Comparison of ENCODE assay signal across 8 cellular contexts in the genomic region with DNA sequence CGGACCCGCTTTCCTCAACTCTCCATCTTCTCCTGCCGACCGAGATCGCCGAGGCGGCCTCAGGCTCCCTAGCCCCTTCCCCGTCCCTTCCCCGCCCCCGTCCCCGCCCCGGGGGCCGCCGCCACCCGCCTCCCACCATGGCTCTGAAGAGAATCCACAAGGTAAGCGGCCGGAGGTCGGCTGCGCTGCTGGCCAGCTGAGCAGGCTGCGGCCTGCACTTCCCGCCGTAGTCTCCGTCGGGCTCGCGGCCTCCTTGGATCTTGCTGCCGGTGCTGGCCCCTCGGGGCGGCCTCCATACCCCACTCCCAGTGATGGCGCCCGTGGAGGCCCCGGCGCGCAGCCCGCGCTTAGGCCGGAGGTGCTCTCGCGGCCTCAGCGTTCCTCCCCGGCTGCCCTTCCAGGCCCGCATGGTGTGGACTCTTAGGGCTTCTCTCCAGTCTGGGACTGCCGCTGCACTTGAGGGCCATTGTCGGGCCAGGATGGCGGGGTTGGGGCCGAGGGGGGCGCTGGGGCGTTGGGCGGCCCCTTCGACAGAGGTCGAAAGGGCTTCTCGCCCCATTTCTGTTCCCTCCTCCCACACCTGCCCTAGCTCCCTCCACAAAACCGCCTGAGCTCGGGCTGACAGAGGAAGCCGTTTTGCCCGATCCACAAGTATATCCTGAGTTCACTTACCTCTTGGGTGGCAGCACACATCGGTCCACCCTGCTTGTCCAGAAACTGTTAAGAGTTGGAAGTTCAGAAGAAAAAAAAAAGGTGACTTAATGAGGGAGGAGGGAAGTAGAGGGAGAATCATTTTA. TPM values are rescaled to one million over a fixed set of nuclear protein-coding genes. Genes with fewer than 3 reads are reported as not detected.
DNase-seq lines count a peak whose midpoint lies in the region; ATAC-seq, FAIRE-seq and TF ChIP-seq lines count a peak whose summit lies in the region.

No MANE protein-coding gene starts in this region.

- peaks cover 35% of the 10 kb centered on the region for H3K4me1 Mint-ChIP-seq in activated T-helper 1 cell treated with anti-CD3 and anti-CD28 coated beads, Interleukin-12 subunit alpha, Interleukin-12 subunit beta, Interleukin-2, Interleukin-4 antibody, amounts not matched to agents 30 ng/mL and 10 ng/mL and 1 ng/mL, durations not matched to agents 14 hours and 24 hours and 36 hours (ENCODE audit: low read depth)
- H3K4me1 Mint-ChIP-seq in type B pancreatic cell (ENCODE audit: unreplicated experiment) = peaks cover 27% of the 10 kb centered on the region

- H2BK12ac ChIP-seq in neuronal stem cell (ENCODE audit: low read length) = no peak overlapping the region

- intact Hi-C loops in activated T-helper 1 cell treated with anti-CD3 and anti-CD28 coated beads, Interleukin-12 subunit alpha, Interleukin-12 subunit beta, Interleukin-2, Interleukin-4 antibody, amounts not matched to agents 30 ng/mL and 10 ng/mL and 1 ng/mL, durations not matched to agents 14 hours and 24 hours and 36 hours (cut with micrococcal nuclease) = loop anchor here (1.0 to 10.0 kb wide), 18 partner anchors 35 to 1207 kb away; a partner anchor contains a TSS

- H3K9ac ChIP-seq in neuronal stem cell (ENCODE audit: low read depth, low read length, poor library complexity) = peak overlapping the region; percentile 96

- TF ChIP-seq CTCF in type B pancreatic cell (conservative IDR thresholded peaks at IDR 0.05) = no peak

- FAIRE-seq in frontal cortex (lab: Jason Lieb, UNC) = no peak

- peak; percentile 16 for ATAC-seq in HG02852 (IDR thresholded peaks at IDR 0.05; ENCODE audit: unreplicated experiment)

- peak overlapping the region; percentile 98 for H3K23ac ChIP-seq in neuronal stem cell (ENCODE audit: low read depth, low read length, poor library complexity)

- H3K4me2 ChIP-seq in neuronal stem cell (ENCODE audit: insufficient read depth, low read length, poor library complexity, severe bottlenecking) = peak overlapping the region; percentile 56

- no peaks in the 10 kb centered on the region for H3K27me3 Mint-ChIP-seq in activated T-helper 1 cell treated with anti-CD3 and anti-CD28 coated beads, Interleukin-12 subunit alpha, Interleukin-12 subunit beta, Interleukin-2, Interleukin-4 antibody, amounts not matched to agents 30 ng/mL and 10 ng/mL and 1 ng/mL, durations not matched to agents 14 hours and 24 hours and 36 hours (ENCODE audit: insufficient read depth)
- H3K27me3 Mint-ChIP-seq in type B pancreatic cell = no peaks in the 10 kb centered on the region

- H3K79me1 ChIP-seq in neuronal stem cell (ENCODE audit: low read depth, low read length) = peaks cover 5% of the 10 kb centered on the region

- no peaks in the 10 kb centered on the region for H3K9me3 ChIP-seq in neuronal stem cell (replicated peaks in 1 of 2; ENCODE audit: control insufficient read depth in 2 of 2, insufficient read depth in 1 of 2, low read depth in 1 of 2, low read length in 2 of 2)

- no peaks in the 10 kb centered on the region for H3K27me3 ChIP-seq in neuronal stem cell (ENCODE audit: control insufficient read depth in 3 of 3, insufficient read depth in 3 of 3, low read depth in 1 of 3, low read length in 3 of 3)

- H3K27ac ChIP-seq in neuronal stem cell (replicated peaks; ENCODE audit: low read length) = peak overlapping the region; percentile 96

- H3K14ac ChIP-seq in neuronal stem cell (ENCODE audit: low read length) = peak overlapping the region; percentile 82

- peak overlapping the region; percentile 98 for H3K4me3 Mint-ChIP-seq in activated T-helper 1 cell treated with anti-CD3 and anti-CD28 coated beads, Interleukin-12 subunit alpha, Interleukin-12 subunit beta, Interleukin-2, Interleukin-4 antibody, amounts not matched to agents 30 ng/mL and 10 ng/mL and 1 ng/mL, durations not matched to agents 14 hours and 24 hours and 36 hours
- H3K4me3 Mint-ChIP-seq in type B pancreatic cell = peak overlapping the region; percentile 92

- H3K27ac Mint-ChIP-seq in activated T-helper 1 cell treated with anti-CD3 and anti-CD28 coated beads, Interleukin-12 subunit alpha, Interleukin-12 subunit beta, Interleukin-2, Interleukin-4 antibody, amounts not matched to agents 30 ng/mL and 10 ng/mL and 1 ng/mL, durations not matched to agents 14 hours and 24 hours and 36 hours = peak overlapping the region; percentile 95
- peak overlapping the region; percentile 91 for H3K27ac Mint-ChIP-seq in type B pancreatic cell

- peak overlapping the region; percentile 59 for H2BK15ac ChIP-seq in neuronal stem cell (ENCODE audit: low read length)

- no peak overlapping the region for H4K91ac ChIP-seq in neuronal stem cell (ENCODE audit: low read depth, low read length, poor library complexity)

- H3K9me3 Mint-ChIP-seq in activated T-helper 1 cell treated with anti-CD3 and anti-CD28 coated beads, Interleukin-12 subunit alpha, Interleukin-12 subunit beta, Interleukin-2, Interleukin-4 antibody, amounts not matched to agents 30 ng/mL and 10 ng/mL and 1 ng/mL, durations not matched to agents 14 hours and 24 hours and 36 hours = no peaks in the 10 kb centered on the region
- H3K9me3 Mint-ChIP-seq in type B pancreatic cell = no peaks in the 10 kb centered on the region

- H2BK120ac ChIP-seq in neuronal stem cell (ENCODE audit: low read depth, low read length) = no peak overlapping the region

- peak overlapping the region; percentile 97 for H2BK5ac ChIP-seq in neuronal stem cell (ENCODE audit: low read length)

- peak overlapping the region; percentile 97 for H3K18ac ChIP-seq in neuronal stem cell (ENCODE audit: low read length)

- H3K36me3 ChIP-seq in neuronal stem cell (replicated peaks in 1 of 2; ENCODE audit: control insufficient read depth in 2 of 2, insufficient read depth in 2 of 2, low read length in 2 of 2) = peaks cover 2 to 45% of the 10 kb centered on the region in 2 donors

- peaks cover 21% of the 10 kb centered on the region for H3K36me3 Mint-ChIP-seq in activated T-helper 1 cell treated with anti-CD3 and anti-CD28 coated beads, Interleukin-12 subunit alpha, Interleukin-12 subunit beta, Interleukin-2, Interleukin-4 antibody, amounts not matched to agents 30 ng/mL and 10 ng/mL and 1 ng/mL, durations not matched to agents 14 hours and 24 hours and 36 hours (ENCODE audit: low read depth)
- peaks cover 23% of the 10 kb centered on the region for H3K36me3 Mint-ChIP-seq in type B pancreatic cell

- H2AFZ ChIP-seq in neuronal stem cell (ENCODE audit: low read length) = peak overlapping the region; percentile 86

- H3K4me3 ChIP-seq in neuronal stem cell (ENCODE audit: low read length in 2 of 2) = peak overlapping the region; percentile 75 to 100

- peaks cover 5 to 8% of the 10 kb centered on the region in 2 donors for H3K4me1 ChIP-seq in neuronal stem cell (ENCODE audit: control insufficient read depth in 2 of 2, insufficient read depth in 1 of 2, low read depth in 1 of 2, low read length in 2 of 2)

- H2AK5ac ChIP-seq in neuronal stem cell (ENCODE audit: low read depth, low read length) = peak overlapping the region; percentile 93

- DNase-seq in NCI-H345 (lab: John Stamatoyannopoulos, UW) (peak; percentile 51), NCI-H345 treated with DMSO at 0.1 percent for 48 hours (lab: John Stamatoyannopoulos, UW; ENCODE audit: unreplicated experiment) (no peak), NCI-H69 (lab: John Stamatoyannopoulos, UW) (peak; percentile 82), frontal cortex (ENCODE audit: low spot score in 2 of 2) (peak; percentile 56 to 72), neuronal stem cell (ENCODE audit: low spot score) (no peak), type B pancreatic cell (ENCODE audit: extremely low spot score, unreplicated experiment) (peak; percentile 76)
- DNase-seq in activated T-helper 1 cell treated with anti-CD3 and anti-CD28 coated beads, Interleukin-12 subunit alpha, Interleukin-12 subunit beta, Interleukin-2, Interleukin-4 antibody, amounts not matched to agents 30 ng/mL and 10 ng/mL and 1 ng/mL, durations not matched to agents 14 hours and 24 hours and 36 hours (ENCODE audit: low spot score) = peak; percentile 43

- no CpG with 5 or more reads among the region's 57 CpGs for WGBS in neuronal stem cell (ENCODE audit: extremely low coverage in 2 of 2, insufficient read length in 2 of 2, insufficient replicate concordance in 1 of 2), 2 donors

- peak overlapping the region; percentile 98 for H3K4ac ChIP-seq in neuronal stem cell (ENCODE audit: low read length)

- no peak overlapping the region for H4K8ac ChIP-seq in neuronal stem cell (ENCODE audit: low read depth, low read length)

RNA-seq across cellular contexts. Expression of a gene that starts 0.7 kb away (rescaled TPM):
- 251 and 265 TPM in 2 replicates for total RNA-seq in activated T-helper 1 cell treated with anti-CD3 and anti-CD28 coated beads, Interleukin-12 subunit alpha, Interleukin-12 subunit beta, Interleukin-2, Interleukin-4 antibody, amounts not matched to agents 30 ng/mL and 10 ng/mL and 1 ng/mL, durations not matched to agents 14 hours and 24 hours and 36 hours
- total RNA-seq in frontal cortex (124 TPM), type B pancreatic cell (ENCODE audit: low replicate concordance) (140 and 153 TPM in 2 replicates)
- 106 TPM for polyA plus RNA-seq in neuronal stem cell (2013, experiment 1 of 2)
- 101 TPM for polyA plus RNA-seq in neuronal stem cell (2013, experiment 2 of 2)

Comparison
In these comparisons a context has a peak if more than half of its experiments do, and no peak if none do; other contexts are left out.
1. DNase-seq: peak in NCI-H345 (single experiment), NCI-H69 (single experiment), activated T-helper 1 cell treated with anti-CD3 and anti-CD28 coated beads, Interleukin-12 subunit alpha, Interleukin-12 subunit beta, Interleukin-2, Interleukin-4 antibody, amounts not matched to agents 30 ng/mL and 10 ng/mL and 1 ng/mL, durations not matched to agents 14 hours and 24 hours and 36 hours (single experiment), frontal cortex (2 of 2) and type B pancreatic cell (single experiment); none in NCI-H345 treated with DMSO at 0.1 percent for 48 hours (single experiment) and neuronal stem cell (single experiment).